ENCODE assay signal across 16 cellular contexts in genomic region chr22:43131773-43132501, GRCh38. TPM values are rescaled to one million over a fixed set of nuclear protein-coding genes. Genes with fewer than 3 reads are reported as not detected.
"Had no signal": no experiment of that assay in that cellular context is flagged by ENCODE, and none has a peak within 500 bp of the region (broad histone marks: within the 10 kb centered on the region; RNA-seq: fewer than 3 reads in every experiment).

No MANE protein-coding gene starts in this region.

- H3K9me3 ChIP-seq: prostate gland, sigmoid colon, vagina had no signal

- H3K27ac ChIP-seq: prostate gland, sigmoid colon, vagina, WERI-Rb-1 had no signal

- H3K27me3 Mint-ChIP-seq: activated naive CD4-positive, alpha-beta T cell treated with anti-CD3 and anti-CD28 coated beads, Interleukin-2, amount 10 ng/mL, durations not matched to agents 7 days and 5 days; central memory CD8-positive, alpha-beta T cell; naive thymus-derived CD4-positive, alpha-beta T cell; stimulated activated naive CD8-positive, alpha-beta T cell treated with anti-CD3 and anti-CD28 coated beads, Interleukin-15, Interleukin-2, amounts not matched to agents 100 ng/mL and 50 ng/mL, for 24 hours; T-cell had no signal

- H3K36me3 ChIP-seq: prostate gland had no signal

- H3K27me3 ChIP-seq: sigmoid colon, vagina had no signal

- ATAC-seq: naive thymus-derived CD4-positive, alpha-beta T cell; T-cell had no signal

- H3K4me3 Mint-ChIP-seq: activated naive CD4-positive, alpha-beta T cell treated with anti-CD3 and anti-CD28 coated beads, Interleukin-2, amount 10 ng/mL, durations not matched to agents 7 days and 5 days; central memory CD8-positive, alpha-beta T cell; naive thymus-derived CD4-positive, alpha-beta T cell; stimulated activated naive CD8-positive, alpha-beta T cell treated with anti-CD3 and anti-CD28 coated beads, Interleukin-15, Interleukin-2, amounts not matched to agents 100 ng/mL and 50 ng/mL, for 24 hours; T-cell had no signal

- H3K27ac Mint-ChIP-seq: activated naive CD4-positive, alpha-beta T cell treated with anti-CD3 and anti-CD28 coated beads, Interleukin-2, amount 10 ng/mL, durations not matched to agents 7 days and 5 days; naive thymus-derived CD4-positive, alpha-beta T cell; stimulated activated naive CD8-positive, alpha-beta T cell treated with anti-CD3 and anti-CD28 coated beads, Interleukin-15, Interleukin-2, amounts not matched to agents 100 ng/mL and 50 ng/mL, for 24 hours; T-cell had no signal

- DNase-seq: activated CD4-positive, alpha-beta T cell treated with anti-CD3 and anti-CD28 coated beads for 48 hours; activated naive CD4-positive, alpha-beta T cell treated with anti-CD3 and anti-CD28 coated beads, Interleukin-2, amount 10 ng/mL, durations not matched to agents 7 days and 5 days; hypothalamus; kidney glomerular epithelial cell; naive thymus-derived CD4-positive, alpha-beta T cell; sigmoid colon; stimulated activated CD4-positive, alpha-beta T cell treated with anti-CD3 and anti-CD28 coated beads, Interleukin-2, amount 100 ng/mL, for 48 hours; T-cell; T1000; WERI-Rb-1 had no signal

- H3K4me3 ChIP-seq: lung, prostate gland, sigmoid colon, vagina had no signal

- H3K9me3 Mint-ChIP-seq: activated naive CD4-positive, alpha-beta T cell treated with anti-CD3 and anti-CD28 coated beads, Interleukin-2, amount 10 ng/mL, durations not matched to agents 7 days and 5 days; central memory CD8-positive, alpha-beta T cell; naive thymus-derived CD4-positive, alpha-beta T cell; stimulated activated naive CD8-positive, alpha-beta T cell treated with anti-CD3 and anti-CD28 coated beads, Interleukin-15, Interleukin-2, amounts not matched to agents 100 ng/mL and 50 ng/mL, for 24 hours; T-cell had no signal

- H3K4me1 ChIP-seq: prostate gland, sigmoid colon had no signal

RNA-seq across cellular contexts. Expression of gene BIK, which starts 21.4 kb away (rescaled TPM):
- total RNA-seq: sigmoid colon, temporal lobe, vagina had no signal
